1 cellular context compared by ENCODE assay signal in genomic region chr3:23921052-23921511, GRCh38.
TF ChIP-seq lines count a peak whose summit lies in the region.

No MANE protein-coding gene starts in this region.

TF ChIP-seq in WTC11, 78 proteins besides CTCF, POLR2A, EP300 and RAD21 (continued from another document):
- 0 out of 2 replicates have a peak, but pooled peaks have one; percentile 8 for TF ChIP-seq ZSCAN18 (CRISPR knock-in tag; IDR thresholded peaks at IDR 0.05)
- TF ChIP-seq ZNF425 (CRISPR knock-in tag; conservative IDR thresholded peaks at IDR 0.05), result peak; percentile 87
- TF ChIP-seq SP1 (CRISPR knock-in tag; conservative IDR thresholded peaks at IDR 0.05), result 0 out of 2 replicates have a peak, but pooled peaks have one; percentile 16
- TF ChIP-seq ZMAT4 (CRISPR knock-in tag; IDR thresholded peaks at IDR 0.05), result 0 out of 2 replicates have a peak, but pooled peaks have one; percentile 30
- TF ChIP-seq USF1 (CRISPR knock-in tag; IDR thresholded peaks at IDR 0.05), result no peak
- no peak for TF ChIP-seq ZNF317 (CRISPR knock-in tag; IDR thresholded peaks at IDR 0.05; ENCODE audit: borderline replicate concordance, low read depth)
- TF ChIP-seq ZNF671 (CRISPR knock-in tag; IDR thresholded peaks at IDR 0.05), result peak; percentile 89
- no peak for TF ChIP-seq ZNF232 (CRISPR knock-in tag; IDR thresholded peaks at IDR 0.05)
- TF ChIP-seq ZNF416 (CRISPR knock-in tag; IDR thresholded peaks at IDR 0.05), result peak; percentile 82
- TF ChIP-seq ZNF532 (CRISPR knock-in tag; IDR thresholded peaks at IDR 0.05; ENCODE audit: borderline replicate concordance), result peak; percentile 91
- TF ChIP-seq NFATC4 (CRISPR knock-in tag; IDR thresholded peaks at IDR 0.05), result peak; percentile 94
- peak; percentile 95 for TF ChIP-seq PRRX2 (CRISPR knock-in tag; IDR thresholded peaks at IDR 0.05)
